In genomic region chr3:128487538-128487812, GRCh38 we compare ENCODE assay signal across 8 cellular contexts. TPM values are rescaled to one million over a fixed set of nuclear protein-coding genes. Genes with fewer than 3 reads are reported as not detected.
DNase-seq lines count a peak whose midpoint lies in the region; ATAC-seq and TF ChIP-seq lines count a peak whose summit lies in the region.

No MANE protein-coding gene starts in this region.

- CTCF ChIA-PET in AG04450 (lab: Charles Lee), result interaction anchor here (0.6 to 1.3 kb wide), 3 partner anchors 10 to 414 kb away, joined by 3 to 4 read pairs (median 4); no protein-coding TSS in a partner anchor

- peak overlapping the region; percentile 82 for H3K4me3 ChIP-seq in AG04450 (ENCODE audit: low read depth, low read length)
- H3K4me3 ChIP-seq in dorsolateral prefrontal cortex, result peak overlapping the region; percentile 23 to 73 (median 51)

- intact Hi-C loops in dorsolateral prefrontal cortex (cut with DNase I) (no loop called here), natural killer cell (cut with micrococcal nuclease) (no loop called here)

- no peak for TF ChIP-seq CTCF in AG04450 (IDR thresholded peaks at IDR 0.05; ENCODE audit: low read depth, low read length)
- no peak for TF ChIP-seq CTCF in dorsolateral prefrontal cortex (IDR thresholded peaks at IDR 0.05 in 54 of 56, conservative IDR thresholded peaks at IDR 0.05 in 2 of 56; ENCODE audit: low read depth in 1 of 56, partially characterized antibody in 56 of 56)
- TF ChIP-seq CTCF in natural killer cell (IDR thresholded peaks at IDR 0.05), result no peak

- H3K36me3 Mint-ChIP-seq in IgD-negative memory B cell (no peaks in the 10 kb centered on the region), natural killer cell (no peaks in the 10 kb centered on the region)

- H3K4me3 Mint-ChIP-seq in IgD-negative memory B cell (peak overlapping the region; percentile 79 to 98 (median 86)), natural killer cell (peak overlapping the region; percentile 70)

- H3K4me1 Mint-ChIP-seq in IgD-negative memory B cell, result peaks cover 16 to 23% (median 18%) of the 10 kb centered on the region in 3 donors
- H3K4me1 Mint-ChIP-seq in natural killer cell, result peaks cover 17 to 43% of the 10 kb centered on the region in 2 donors

- peaks cover 70% of the 10 kb centered on the region for H3K27me3 Mint-ChIP-seq in IgD-negative memory B cell
- H3K27me3 Mint-ChIP-seq in natural killer cell (ENCODE audit: low read depth in 2 of 2), result peaks cover 48 to 75% of the 10 kb centered on the region in 2 donors

- H3K27ac ChIP-seq in AG04450 (ENCODE audit: low read depth, low read length) (peak overlapping the region; percentile 2), dorsolateral prefrontal cortex (peak overlapping the region in 4 of 59 donors; percentile 18 to 66 (median 36))

- DNase-seq in AG04450 (ENCODE audit: low read depth, low spot score), result no peak
- DNase-seq in dorsolateral prefrontal cortex, result no peak
- no peak for DNase-seq in natural killer cell
- no peak for DNase-seq in amniotic stem cell (lab: John Stamatoyannopoulos, UW)
- DNase-seq in MV-4-11 (lab: John Stamatoyannopoulos, UW), result no peak
- no peak for DNase-seq in EL
- DNase-seq in NCI-H1436 treated with DMSO at 0.1 percent for 48 hours (lab: John Stamatoyannopoulos, UW), result no peak

- H3K27me3 ChIP-seq in AG04450 (ENCODE audit: control insufficient read depth, insufficient read depth, low read length), result peaks cover under 1% of the 10 kb centered on the region
- peaks cover 36 to 100% (median 99%) of the 10 kb centered on the region in 45 donors for H3K27me3 ChIP-seq in dorsolateral prefrontal cortex

- no peak for ATAC-seq in natural killer cell

- no peaks in the 10 kb centered on the region; the same call in 1 of the 2 replicates for H3K9me3 ChIP-seq in AG04450 (ENCODE audit: control insufficient read depth, insufficient read depth, low read length)

- POLR2A ChIA-PET in AG04450 (lab: Yijun Ruan, JAX), result no interaction called here

- H3K9me3 Mint-ChIP-seq in IgD-negative memory B cell, result no peaks in the 10 kb centered on the region
- H3K9me3 Mint-ChIP-seq in natural killer cell, result no peaks in the 10 kb centered on the region

- peak overlapping the region in 1 of 3 donors; percentile 39 for H3K27ac Mint-ChIP-seq in IgD-negative memory B cell
- no peak overlapping the region for H3K27ac Mint-ChIP-seq in natural killer cell

RNA-seq across cellular contexts. Expression of gene GATA2, which starts 5.5 kb away (rescaled TPM):
- polyA plus RNA-seq in AG04450 (2011; rRNA removed), result 4.8 and 6.1 TPM in 2 replicates
- 4.2 and 4.9 TPM in 2 replicates for polyA minus RNA-seq in AG04450 (2011; rRNA and poly(A)+ RNA removed)
- polyA plus RNA-seq in IgD-negative memory B cell, result 0.11 TPM
- 10 to 100 TPM in 4 of 120 experiments, 1 to 10 TPM in 115, under 1 TPM in 1; 0.98 to 13.1 (median 4.3) TPM for total RNA-seq in dorsolateral prefrontal cortex
- 100 to 1,000 TPM in 1 of 3 donors, 1 to 10 TPM in 1, under 1 TPM in 1; 0.92 to 225 (median 8.4) TPM for total RNA-seq in natural killer cell

RNA-seq across cellular contexts. Expression of gene DNAJB8, which starts 20.8 kb away (rescaled TPM):
- polyA plus RNA-seq in AG04450 (2011; rRNA removed) (not detected in 2 replicates), IgD-negative memory B cell (not detected)
- not detected in 2 replicates for polyA minus RNA-seq in AG04450 (2011; rRNA and poly(A)+ RNA removed)
- total RNA-seq in dorsolateral prefrontal cortex (not detected), natural killer cell (not detected)
